Comparison of ENCODE assay signal across 1 cellular context in the genomic region with DNA sequence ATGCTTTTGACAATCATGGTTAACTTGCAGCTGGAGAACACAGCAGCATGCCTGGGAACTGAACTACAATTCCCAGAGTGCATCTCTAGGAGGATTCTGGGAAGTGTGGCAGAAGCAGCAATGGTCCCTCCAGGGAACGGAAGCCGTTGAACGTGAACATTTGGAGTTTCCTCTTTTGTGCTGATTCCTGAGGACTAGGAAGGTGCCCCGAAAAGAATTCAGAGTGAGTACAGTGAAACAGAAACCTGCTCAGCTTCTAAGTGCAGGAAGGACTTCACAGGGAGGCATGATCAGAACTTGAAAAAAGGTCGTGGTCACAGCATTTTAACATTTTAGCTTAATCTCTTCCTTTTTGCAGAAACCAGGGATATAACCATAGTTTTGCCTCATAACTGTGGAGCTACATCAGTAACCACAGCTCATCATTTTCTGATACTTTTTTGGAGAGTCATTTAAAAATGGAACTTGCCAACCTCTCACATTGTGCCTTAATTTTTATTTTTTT.
TF ChIP-seq lines count a peak whose summit lies in the region.

A gene (plus strand): TSS at position 111 of the 505 bp plus-strand sequence. CDS start 3,911 bp downstream, outside the sequence.

TF ChIP-seq in HepG2, 621 proteins besides CTCF, POLR2A, EP300 and RAD21 (continued from another document and continues in another):
- TF ChIP-seq, protein P1, sequence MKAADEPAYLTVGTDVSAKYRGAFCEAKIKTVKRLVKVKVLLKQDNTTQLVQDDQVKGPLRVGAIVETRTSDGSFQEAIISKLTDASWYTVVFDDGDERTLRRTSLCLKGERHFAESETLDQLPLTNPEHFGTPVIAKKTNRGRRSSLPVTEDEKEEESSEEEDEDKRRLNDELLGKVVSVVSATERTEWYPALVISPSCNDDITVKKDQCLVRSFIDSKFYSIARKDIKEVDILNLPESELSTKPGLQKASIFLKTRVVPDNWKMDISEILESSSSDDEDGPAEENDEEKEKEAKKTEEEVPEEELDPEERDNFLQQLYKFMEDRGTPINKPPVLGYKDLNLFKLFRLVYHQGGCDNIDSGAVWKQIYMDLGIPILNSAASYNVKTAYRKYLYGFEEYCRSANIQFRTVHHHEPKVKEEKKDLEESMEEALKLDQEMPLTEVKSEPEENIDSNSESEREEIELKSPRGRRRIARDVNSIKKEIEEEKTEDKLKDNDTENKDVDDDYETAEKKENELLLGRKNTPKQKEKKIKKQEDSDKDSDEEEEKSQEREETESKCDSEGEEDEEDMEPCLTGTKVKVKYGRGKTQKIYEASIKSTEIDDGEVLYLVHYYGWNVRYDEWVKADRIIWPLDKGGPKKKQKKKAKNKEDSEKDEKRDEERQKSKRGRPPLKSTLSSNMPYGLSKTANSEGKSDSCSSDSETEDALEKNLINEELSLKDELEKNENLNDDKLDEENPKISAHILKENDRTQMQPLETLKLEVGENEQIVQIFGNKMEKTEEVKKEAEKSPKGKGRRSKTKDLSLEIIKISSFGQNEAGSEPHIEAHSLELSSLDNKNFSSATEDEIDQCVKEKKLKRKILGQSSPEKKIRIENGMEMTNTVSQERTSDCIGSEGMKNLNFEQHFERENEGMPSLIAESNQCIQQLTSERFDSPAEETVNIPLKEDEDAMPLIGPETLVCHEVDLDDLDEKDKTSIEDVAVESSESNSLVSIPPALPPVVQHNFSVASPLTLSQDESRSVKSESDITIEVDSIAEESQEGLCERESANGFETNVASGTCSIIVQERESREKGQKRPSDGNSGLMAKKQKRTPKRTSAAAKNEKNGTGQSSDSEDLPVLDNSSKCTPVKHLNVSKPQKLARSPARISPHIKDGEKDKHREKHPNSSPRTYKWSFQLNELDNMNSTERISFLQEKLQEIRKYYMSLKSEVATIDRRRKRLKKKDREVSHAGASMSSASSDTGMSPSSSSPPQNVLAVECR (CRISPR knock-in tag; IDR thresholded peaks at IDR 0.05; ENCODE audit: borderline replicate concordance) = peak; percentile 71; the same call in 1 of the 2 replicates
- TF ChIP-seq HNRNPUL1 (IDR thresholded peaks at IDR 0.05; ENCODE audit: low read depth, low read length) (no peak), SMARCE1 (IDR thresholded peaks at IDR 0.05; ENCODE audit: borderline replicate concordance) (no peak), AHR (CRISPR knock-in tag; IDR thresholded peaks at IDR 0.05) (no peak), ZNF678 (CRISPR knock-in tag; IDR thresholded peaks at IDR 0.05) (no peak), ZNF350 (CRISPR knock-in tag; IDR thresholded peaks at IDR 0.05; ENCODE audit: borderline replicate concordance, low read depth) (no peak), EZH2 (conservative IDR thresholded peaks at IDR 0.05; ENCODE audit: low read depth, low read length) (no peak), ZFP36 (IDR thresholded peaks at IDR 0.05; ENCODE audit: borderline replicate concordance, low read depth, low read length, partially characterized antibody) (no peak), BRCA1 (CRISPR knock-in tag; IDR thresholded peaks at IDR 0.05) (0 out of 2 replicates have a peak, but pooled peaks have one; percentile 20), ZNF431 (CRISPR knock-in tag; IDR thresholded peaks at IDR 0.05; ENCODE audit: borderline replicate concordance, low read depth) (no peak), ZNF816 (CRISPR knock-in tag; IDR thresholded peaks at IDR 0.05; ENCODE audit: borderline replicate concordance) (no peak), MBNL3 (CRISPR knock-in tag; conservative IDR thresholded peaks at IDR 0.05) (no peak), SIX1 (CRISPR knock-in tag; IDR thresholded peaks at IDR 0.05; ENCODE audit: borderline replicate concordance) (peak; percentile 40; the same call in 1 of the 2 replicates), SOX6 (IDR thresholded peaks at IDR 0.05) (no peak), SOX6 (CRISPR knock-in tag; IDR thresholded peaks at IDR 0.05) (no peak), NR2F2 (IDR thresholded peaks at IDR 0.05; ENCODE audit: borderline replicate concordance, low read depth) (peak; percentile 26; the same call in 1 of the 2 replicates), ZNF614 (CRISPR knock-in tag; IDR thresholded peaks at IDR 0.05; ENCODE audit: borderline replicate concordance) (peak; percentile 54; the same call in 1 of the 2 replicates)
- TF ChIP-seq, protein P2, sequence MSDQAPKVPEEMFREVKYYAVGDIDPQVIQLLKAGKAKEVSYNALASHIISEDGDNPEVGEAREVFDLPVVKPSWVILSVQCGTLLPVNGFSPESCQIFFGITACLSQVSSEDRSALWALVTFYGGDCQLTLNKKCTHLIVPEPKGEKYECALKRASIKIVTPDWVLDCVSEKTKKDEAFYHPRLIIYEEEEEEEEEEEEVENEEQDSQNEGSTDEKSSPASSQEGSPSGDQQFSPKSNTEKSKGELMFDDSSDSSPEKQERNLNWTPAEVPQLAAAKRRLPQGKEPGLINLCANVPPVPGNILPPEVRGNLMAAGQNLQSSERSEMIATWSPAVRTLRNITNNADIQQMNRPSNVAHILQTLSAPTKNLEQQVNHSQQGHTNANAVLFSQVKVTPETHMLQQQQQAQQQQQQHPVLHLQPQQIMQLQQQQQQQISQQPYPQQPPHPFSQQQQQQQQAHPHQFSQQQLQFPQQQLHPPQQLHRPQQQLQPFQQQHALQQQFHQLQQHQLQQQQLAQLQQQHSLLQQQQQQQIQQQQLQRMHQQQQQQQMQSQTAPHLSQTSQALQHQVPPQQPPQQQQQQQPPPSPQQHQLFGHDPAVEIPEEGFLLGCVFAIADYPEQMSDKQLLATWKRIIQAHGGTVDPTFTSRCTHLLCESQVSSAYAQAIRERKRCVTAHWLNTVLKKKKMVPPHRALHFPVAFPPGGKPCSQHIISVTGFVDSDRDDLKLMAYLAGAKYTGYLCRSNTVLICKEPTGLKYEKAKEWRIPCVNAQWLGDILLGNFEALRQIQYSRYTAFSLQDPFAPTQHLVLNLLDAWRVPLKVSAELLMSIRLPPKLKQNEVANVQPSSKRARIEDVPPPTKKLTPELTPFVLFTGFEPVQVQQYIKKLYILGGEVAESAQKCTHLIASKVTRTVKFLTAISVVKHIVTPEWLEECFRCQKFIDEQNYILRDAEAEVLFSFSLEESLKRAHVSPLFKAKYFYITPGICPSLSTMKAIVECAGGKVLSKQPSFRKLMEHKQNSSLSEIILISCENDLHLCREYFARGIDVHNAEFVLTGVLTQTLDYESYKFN (CRISPR knock-in tag; conservative IDR thresholded peaks at IDR 0.05) = peak; percentile 42; the same call in 1 of the 2 replicates
- TF ChIP-seq, protein P3, sequence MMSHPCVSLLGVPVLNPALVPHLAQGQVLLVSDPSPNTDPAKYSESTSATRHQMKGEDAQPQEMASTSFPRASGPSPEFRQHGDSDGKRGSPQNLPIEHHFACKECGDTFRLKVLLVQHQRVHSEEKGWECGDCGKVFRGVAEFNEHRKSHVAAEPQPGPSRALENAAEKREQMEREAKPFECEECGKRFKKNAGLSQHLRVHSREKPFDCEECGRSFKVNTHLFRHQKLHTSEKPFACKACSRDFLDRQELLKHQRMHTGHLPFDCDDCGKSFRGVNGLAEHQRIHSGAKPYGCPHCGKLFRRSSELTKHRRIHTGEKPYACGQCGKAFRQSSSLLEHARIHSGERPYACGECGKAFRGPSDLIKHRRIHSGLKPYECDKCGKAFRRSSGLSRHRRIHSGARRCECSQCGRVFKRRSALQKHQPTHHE (CRISPR knock-in tag; IDR thresholded peaks at IDR 0.05; ENCODE audit: borderline replicate concordance) = no peak
- TF ChIP-seq, protein P4, sequence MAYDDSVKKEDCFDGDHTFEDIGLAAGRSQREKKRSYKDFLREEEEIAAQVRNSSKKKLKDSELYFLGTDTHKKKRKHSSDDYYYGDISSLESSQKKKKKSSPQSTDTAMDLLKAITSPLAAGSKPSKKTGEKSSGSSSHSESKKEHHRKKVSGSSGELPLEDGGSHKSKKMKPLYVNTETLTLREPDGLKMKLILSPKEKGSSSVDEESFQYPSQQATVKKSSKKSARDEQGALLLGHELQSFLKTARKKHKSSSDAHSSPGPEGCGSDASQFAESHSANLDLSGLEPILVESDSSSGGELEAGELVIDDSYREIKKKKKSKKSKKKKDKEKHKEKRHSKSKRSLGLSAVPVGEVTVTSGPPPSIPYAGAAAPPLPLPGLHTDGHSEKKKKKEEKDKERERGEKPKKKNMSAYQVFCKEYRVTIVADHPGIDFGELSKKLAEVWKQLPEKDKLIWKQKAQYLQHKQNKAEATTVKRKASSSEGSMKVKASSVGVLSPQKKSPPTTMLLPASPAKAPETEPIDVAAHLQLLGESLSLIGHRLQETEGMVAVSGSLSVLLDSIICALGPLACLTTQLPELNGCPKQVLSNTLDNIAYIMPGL (CRISPR knock-in tag; IDR thresholded peaks at IDR 0.05; ENCODE audit: borderline replicate concordance in 1 of 2, low read depth in 1 of 2) = peak in 1 of 2 experiments; percentile 22; a peak in 1 of 4 replicates
- TF ChIP-seq, protein P5, sequence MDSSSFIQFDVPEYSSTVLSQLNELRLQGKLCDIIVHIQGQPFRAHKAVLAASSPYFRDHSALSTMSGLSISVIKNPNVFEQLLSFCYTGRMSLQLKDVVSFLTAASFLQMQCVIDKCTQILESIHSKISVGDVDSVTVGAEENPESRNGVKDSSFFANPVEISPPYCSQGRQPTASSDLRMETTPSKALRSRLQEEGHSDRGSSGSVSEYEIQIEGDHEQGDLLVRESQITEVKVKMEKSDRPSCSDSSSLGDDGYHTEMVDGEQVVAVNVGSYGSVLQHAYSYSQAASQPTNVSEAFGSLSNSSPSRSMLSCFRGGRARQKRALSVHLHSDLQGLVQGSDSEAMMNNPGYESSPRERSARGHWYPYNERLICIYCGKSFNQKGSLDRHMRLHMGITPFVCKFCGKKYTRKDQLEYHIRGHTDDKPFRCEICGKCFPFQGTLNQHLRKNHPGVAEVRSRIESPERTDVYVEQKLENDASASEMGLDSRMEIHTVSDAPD (CRISPR knock-in tag; IDR thresholded peaks at IDR 0.05) = no peak
- TF ChIP-seq, protein P6, sequence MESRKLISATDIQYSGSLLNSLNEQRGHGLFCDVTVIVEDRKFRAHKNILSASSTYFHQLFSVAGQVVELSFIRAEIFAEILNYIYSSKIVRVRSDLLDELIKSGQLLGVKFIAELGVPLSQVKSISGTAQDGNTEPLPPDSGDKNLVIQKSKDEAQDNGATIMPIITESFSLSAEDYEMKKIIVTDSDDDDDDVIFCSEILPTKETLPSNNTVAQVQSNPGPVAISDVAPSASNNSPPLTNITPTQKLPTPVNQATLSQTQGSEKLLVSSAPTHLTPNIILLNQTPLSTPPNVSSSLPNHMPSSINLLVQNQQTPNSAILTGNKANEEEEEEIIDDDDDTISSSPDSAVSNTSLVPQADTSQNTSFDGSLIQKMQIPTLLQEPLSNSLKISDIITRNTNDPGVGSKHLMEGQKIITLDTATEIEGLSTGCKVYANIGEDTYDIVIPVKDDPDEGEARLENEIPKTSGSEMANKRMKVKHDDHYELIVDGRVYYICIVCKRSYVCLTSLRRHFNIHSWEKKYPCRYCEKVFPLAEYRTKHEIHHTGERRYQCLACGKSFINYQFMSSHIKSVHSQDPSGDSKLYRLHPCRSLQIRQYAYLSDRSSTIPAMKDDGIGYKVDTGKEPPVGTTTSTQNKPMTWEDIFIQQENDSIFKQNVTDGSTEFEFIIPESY (CRISPR knock-in tag; IDR thresholded peaks at IDR 0.05) = no peak
- TF ChIP-seq, protein P7, sequence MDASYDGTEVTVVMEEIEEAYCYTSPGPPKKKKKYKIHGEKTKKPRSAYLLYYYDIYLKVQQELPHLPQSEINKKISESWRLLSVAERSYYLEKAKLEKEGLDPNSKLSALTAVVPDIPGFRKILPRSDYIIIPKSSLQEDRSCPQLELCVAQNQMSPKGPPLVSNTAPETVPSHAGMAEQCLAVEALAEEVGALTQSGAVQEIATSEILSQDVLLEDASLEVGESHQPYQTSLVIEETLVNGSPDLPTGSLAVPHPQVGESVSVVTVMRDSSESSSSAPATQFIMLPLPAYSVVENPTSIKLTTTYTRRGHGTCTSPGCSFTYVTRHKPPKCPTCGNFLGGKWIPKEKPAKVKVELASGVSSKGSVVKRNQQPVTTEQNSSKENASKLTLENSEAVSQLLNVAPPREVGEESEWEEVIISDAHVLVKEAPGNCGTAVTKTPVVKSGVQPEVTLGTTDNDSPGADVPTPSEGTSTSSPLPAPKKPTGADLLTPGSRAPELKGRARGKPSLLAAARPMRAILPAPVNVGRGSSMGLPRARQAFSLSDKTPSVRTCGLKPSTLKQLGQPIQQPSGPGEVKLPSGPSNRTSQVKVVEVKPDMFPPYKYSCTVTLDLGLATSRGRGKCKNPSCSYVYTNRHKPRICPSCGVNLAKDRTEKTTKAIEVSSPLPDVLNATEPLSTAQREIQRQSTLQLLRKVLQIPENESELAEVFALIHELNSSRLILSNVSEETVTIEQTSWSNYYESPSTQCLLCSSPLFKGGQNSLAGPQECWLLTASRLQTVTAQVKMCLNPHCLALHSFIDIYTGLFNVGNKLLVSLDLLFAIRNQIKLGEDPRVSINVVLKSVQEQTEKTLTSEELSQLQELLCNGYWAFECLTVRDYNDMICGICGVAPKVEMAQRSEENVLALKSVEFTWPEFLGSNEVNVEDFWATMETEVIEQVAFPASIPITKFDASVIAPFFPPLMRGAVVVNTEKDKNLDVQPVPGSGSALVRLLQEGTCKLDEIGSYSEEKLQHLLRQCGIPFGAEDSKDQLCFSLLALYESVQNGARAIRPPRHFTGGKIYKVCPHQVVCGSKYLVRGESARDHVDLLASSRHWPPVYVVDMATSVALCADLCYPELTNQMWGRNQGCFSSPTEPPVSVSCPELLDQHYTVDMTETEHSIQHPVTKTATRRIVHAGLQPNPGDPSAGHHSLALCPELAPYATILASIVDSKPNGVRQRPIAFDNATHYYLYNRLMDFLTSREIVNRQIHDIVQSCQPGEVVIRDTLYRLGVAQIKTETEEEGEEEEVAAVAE (CRISPR knock-in tag; IDR thresholded peaks at IDR 0.05; ENCODE audit: borderline replicate concordance) = peak; percentile 80
- TF ChIP-seq, protein P8, sequence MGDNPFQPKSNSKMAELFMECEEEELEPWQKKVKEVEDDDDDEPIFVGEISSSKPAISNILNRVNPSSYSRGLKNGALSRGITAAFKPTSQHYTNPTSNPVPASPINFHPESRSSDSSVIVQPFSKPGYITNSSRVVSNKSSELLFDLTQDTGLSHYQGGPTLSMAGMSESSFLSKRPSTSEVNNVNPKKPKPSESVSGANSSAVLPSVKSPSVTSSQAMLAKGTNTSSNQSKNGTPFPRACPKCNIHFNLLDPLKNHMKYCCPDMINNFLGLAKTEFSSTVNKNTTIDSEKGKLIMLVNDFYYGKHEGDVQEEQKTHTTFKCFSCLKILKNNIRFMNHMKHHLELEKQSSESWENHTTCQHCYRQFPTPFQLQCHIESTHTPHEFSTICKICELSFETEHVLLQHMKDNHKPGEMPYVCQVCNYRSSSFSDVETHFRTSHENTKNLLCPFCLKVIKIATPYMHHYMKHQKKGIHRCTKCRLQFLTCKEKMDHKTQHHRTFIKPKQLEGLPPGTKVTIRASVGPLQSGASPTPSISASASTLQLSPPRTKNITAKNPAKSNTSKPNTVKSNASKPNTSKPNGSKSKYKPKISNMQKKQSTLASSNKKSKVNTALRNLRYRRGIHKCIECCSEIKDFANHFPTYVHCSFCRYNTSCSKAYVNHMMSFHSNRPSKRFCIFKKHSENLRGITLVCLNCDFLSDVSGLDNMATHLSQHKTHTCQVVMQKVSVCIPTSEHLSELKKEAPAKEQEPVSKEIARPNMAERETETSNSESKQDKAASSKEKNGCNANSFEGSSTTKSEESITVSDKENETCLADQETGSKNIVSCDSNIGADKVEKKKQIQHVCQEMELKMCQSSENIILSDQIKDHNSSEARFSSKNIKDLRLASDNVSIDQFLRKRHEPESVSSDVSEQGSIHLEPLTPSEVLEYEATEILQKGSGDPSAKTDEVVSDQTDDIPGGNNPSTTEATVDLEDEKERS (CRISPR knock-in tag; IDR thresholded peaks at IDR 0.05) = 0 out of 2 replicates have a peak, but pooled peaks have one; percentile 5
